In the genomic region with DNA sequence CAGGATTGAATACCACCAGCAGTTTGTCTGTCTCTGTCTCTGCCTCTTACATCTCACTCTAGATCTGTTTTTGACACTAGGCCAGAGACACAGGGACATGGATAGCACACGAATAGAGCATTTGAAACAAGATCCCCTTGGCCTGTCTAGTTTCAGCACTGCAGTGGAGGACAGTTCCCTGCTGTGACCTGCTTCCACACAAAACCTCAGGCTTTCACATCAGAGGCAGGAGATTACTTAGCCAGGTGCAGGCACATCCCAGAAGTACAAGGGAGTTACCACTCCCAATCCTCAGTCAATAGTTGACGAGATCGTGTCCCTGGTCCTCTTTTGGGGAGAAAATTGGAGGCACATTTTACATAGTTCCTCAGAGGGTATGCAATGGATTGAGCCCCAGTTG, we compare ENCODE assay signal across 8 cellular contexts. TPM values are rescaled to one million over a fixed set of nuclear protein-coding genes. Genes with fewer than 3 reads are reported as not detected.
A peak's percentile ranks its signal among the peaks of the same experiment; 100 is the strongest.
DNase-seq lines count a peak whose midpoint lies in the region; ATAC-seq, FAIRE-seq and TF ChIP-seq lines count a peak whose summit lies in the region.

No MANE protein-coding gene starts in this region.

- H3K4me1 Mint-ChIP-seq in astrocyte (ENCODE audit: low read depth, unreplicated experiment) = peaks cover 1% of the 10 kb centered on the region

- H3K9ac ChIP-seq in IMR-90 (ENCODE audit: low read depth, low read length) (no peak overlapping the region), astrocyte (ENCODE audit: low read length) (no peak overlapping the region), liver (ENCODE audit: low read depth in 1 of 2, low read length in 2 of 2) (no peak overlapping the region)

- no peak overlapping the region for H4K5ac ChIP-seq in IMR-90 (ENCODE audit: low read depth, low read length)

- H3K9me3 ChIP-seq in IMR-90 (ENCODE audit: control insufficient read depth, insufficient read depth, low read length) (no peaks in the 10 kb centered on the region), astrocyte (ENCODE audit: insufficient read depth, low read depth, low read length) (no peaks in the 10 kb centered on the region), liver (ENCODE audit: control insufficient read depth in 4 of 4, low read length in 3 of 4) (no peaks in the 10 kb centered on the region)

- no TSS peak for BruUV-seq in IMR-90 (replicated peaks; lab: Mats Ljungman, UMichigan)

- no peak overlapping the region for H2BK120ac ChIP-seq in IMR-90 (ENCODE audit: low read depth, low read length)

- DNase-seq in Caki2 (ENCODE audit: low read depth) (peak; percentile 10), IMR-90 (peak; percentile 40), astrocyte (ENCODE audit: low read depth) (peak; percentile 22), GM19240 (ENCODE audit: insufficient read length, low spot score) (no peak)
- no peak for DNase-seq in NK-92 treated with Interleukin-12 subunit alpha and Interleukin-12 subunit beta, amount 100 ng/mL, for 24 hours (lab: John Stamatoyannopoulos, UW)

- no peak overlapping the region for H3K23ac ChIP-seq in IMR-90 (ENCODE audit: low read depth, low read length)

- peak; percentile 59; the same call in 1 of the 2 replicates for ATAC-seq in IMR-90 (ENCODE audit: low read depth)
- no peak for ATAC-seq in GM18868 (IDR thresholded peaks at IDR 0.05; ENCODE audit: unreplicated experiment)
- no peak for ATAC-seq in HG02970 (IDR thresholded peaks at IDR 0.05; ENCODE audit: low FRiP score, unreplicated experiment)

- peak; percentile 73 for FAIRE-seq in astrocyte (lab: Jason Lieb, UNC)

- dilution Hi-C loops in IMR-90 (cut with HindIII; ENCODE audit: low sequenced_read_pairs, unreplicated experiment) = no loop called here

- no peak overlapping the region for H3K56ac ChIP-seq in IMR-90 (ENCODE audit: extremely low read depth, insufficient read depth, low read length)

- no peaks in the 10 kb centered on the region for H3K36me3 Mint-ChIP-seq in astrocyte (ENCODE audit: low read depth, unreplicated experiment)

- no peak overlapping the region for H3K4ac ChIP-seq in IMR-90 (ENCODE audit: low read depth, low read length)

- no peaks in the 10 kb centered on the region for H3K9me1 ChIP-seq in IMR-90 (ENCODE audit: insufficient read depth, low read length)

- no peaks in the 10 kb centered on the region for H3K79me2 ChIP-seq in astrocyte (ENCODE audit: insufficient read depth, low read length)

- WGBS in IMR-90 (ENCODE audit: extremely low coverage in 2 of 2, insufficient read length in 1 of 2), 2 experiments = no CpG with 5 or more reads among the region's 3 CpGs
- WGBS in liver = 25% methylated on average over 3 of the region's 3 CpGs

- H2BK5ac ChIP-seq in IMR-90 (ENCODE audit: low read depth, low read length, poor library complexity, severe bottlenecking) = no peak overlapping the region

- no peak overlapping the region for H3K27ac Mint-ChIP-seq in astrocyte (ENCODE audit: unreplicated experiment)

- H3K27ac ChIP-seq in IMR-90 (ENCODE audit: insufficient read depth, low read length) (no peak overlapping the region), astrocyte (ENCODE audit: low read depth, low read length) (no peak overlapping the region), liver (ENCODE audit: low read depth in 1 of 2, low read length in 2 of 2) (no peak overlapping the region)

- no peak overlapping the region for H2BK15ac ChIP-seq in IMR-90 (ENCODE audit: low read depth, low read length)

- CTCF ChIA-PET in IMR-90 (lab: Yijun Ruan, JAX) = no interaction called here

- H4K20me1 ChIP-seq in IMR-90 (ENCODE audit: insufficient read depth, low read length) (no peaks in the 10 kb centered on the region), astrocyte (ENCODE audit: insufficient read depth, low read length) (no peaks in the 10 kb centered on the region)

- H2AK5ac ChIP-seq in IMR-90 (ENCODE audit: low read depth, low read length) = no peak overlapping the region

- H3K27me3 ChIP-seq in IMR-90 (ENCODE audit: control insufficient read depth, insufficient read depth, low read length) (no peaks in the 10 kb centered on the region), astrocyte (ENCODE audit: insufficient read depth, low read length) (peaks cover 2% of the 10 kb centered on the region), liver (ENCODE audit: control insufficient read depth in 4 of 4, insufficient read depth in 4 of 4, low read length in 3 of 4) (peaks cover 0 to under 1% (median 0%) of the 10 kb centered on the region in 4 donors)

- peaks cover 20% of the 10 kb centered on the region for H3K27me3 Mint-ChIP-seq in astrocyte (ENCODE audit: low read depth, unreplicated experiment)

- H4K91ac ChIP-seq in IMR-90 (ENCODE audit: insufficient read depth, low read depth, low read length) = no peak overlapping the region

- H2AFZ ChIP-seq in IMR-90 (replicated peaks; ENCODE audit: low read length, poor library complexity) (no peak overlapping the region), astrocyte (ENCODE audit: low read depth, low read length) (no peak overlapping the region)

- H3K4me3 Mint-ChIP-seq in astrocyte (ENCODE audit: unreplicated experiment) = no peak overlapping the region

- no peak for TF ChIP-seq POLR2A in IMR-90 (IDR thresholded peaks at IDR 0.05; ENCODE audit: low read depth, low read length)

- intact Hi-C loops in IMR-90 (cut with micrococcal nuclease) = no loop called here

- POLR2A ChIA-PET in IMR-90 (lab: Charles Lee; ENCODE audit: unreplicated experiment) = no interaction called here

- H3K79me1 ChIP-seq in IMR-90 (ENCODE audit: low read depth in 1 of 2, low read length in 2 of 2) = no peaks in the 10 kb centered on the region

- H3K4me1 ChIP-seq in IMR-90 (ENCODE audit: control insufficient read depth, insufficient read depth, low read length) = no peaks in the 10 kb centered on the region
- H3K4me1 ChIP-seq in astrocyte (ENCODE audit: insufficient read depth, low read length) = no peaks in the 10 kb centered on the region
- no peaks in the 10 kb centered on the region for H3K4me1 ChIP-seq in liver (ENCODE audit: control insufficient read depth in 4 of 4, insufficient read depth in 4 of 4, low read length in 3 of 4)

- no peak for TF ChIP-seq CTCF in IMR-90 (conservative IDR thresholded peaks at IDR 0.05; ENCODE audit: low read depth, low read length)
- TF ChIP-seq CTCF in astrocyte (IDR thresholded peaks at IDR 0.05; ENCODE audit: insufficient read depth, low read depth, low read length) = no peak
- no peak for TF ChIP-seq CTCF in liver (IDR thresholded peaks at IDR 0.05; ENCODE audit: low read depth, low read length, missing input control)

- H3K18ac ChIP-seq in IMR-90 (ENCODE audit: low read depth, low read length) = no peak overlapping the region

- H3K4me2 ChIP-seq in IMR-90 (ENCODE audit: low read depth, low read length) (no peak overlapping the region), astrocyte (ENCODE audit: low read length) (no peak overlapping the region)

- no peaks in the 10 kb centered on the region for H3K36me3 ChIP-seq in IMR-90 (ENCODE audit: control insufficient read depth, insufficient read depth, low read length)
- H3K36me3 ChIP-seq in astrocyte (ENCODE audit: insufficient read depth, low read length) = no peaks in the 10 kb centered on the region
- no peaks in the 10 kb centered on the region for H3K36me3 ChIP-seq in liver (ENCODE audit: control insufficient read depth in 4 of 4, insufficient read depth in 3 of 4, low read depth in 1 of 4, low read length in 3 of 4)

- H2BK20ac ChIP-seq in IMR-90 (ENCODE audit: low read depth, low read length) = no peak overlapping the region

- in situ Hi-C loops in Caki2 (cut with HindIII; ENCODE audit: low pct_unique_long_range_greater_than_20kb, low sequenced_read_pairs) = no loop called here
- in situ Hi-C loops in IMR-90 (cut with MboI; ENCODE audit: low sequenced_read_pairs) = no loop called here

- H3K9me3 Mint-ChIP-seq in astrocyte (ENCODE audit: unreplicated experiment) = no peaks in the 10 kb centered on the region

- H4K8ac ChIP-seq in IMR-90 (ENCODE audit: low read depth in 2 of 2, low read length in 2 of 2) = no peak overlapping the region

- H3K14ac ChIP-seq in IMR-90 (replicated peaks; ENCODE audit: low read depth, low read length) = no peak overlapping the region

- no peak overlapping the region for H3K4me3 ChIP-seq in IMR-90 (ENCODE audit: insufficient read depth, low read depth, low read length)
- H3K4me3 ChIP-seq in astrocyte (ENCODE audit: insufficient read depth, low read depth, low read length) = no peak overlapping the region
- H3K4me3 ChIP-seq in liver (ENCODE audit: low read depth in 1 of 3, low read length in 3 of 3) = no peak overlapping the region

- no peak overlapping the region for H2AK9ac ChIP-seq in IMR-90 (replicated peaks; ENCODE audit: low read depth, low read length, poor library complexity)

- TF ChIP-seq RAD21 in IMR-90 (IDR thresholded peaks at IDR 0.05; ENCODE audit: low read length) (no peak), liver (IDR thresholded peaks at IDR 0.05) (no peak)

TF ChIP-seq in IMR-90, 13 proteins besides CTCF, POLR2A, EP300 and RAD21 (continues in another document):
- TF ChIP-seq MAZ (IDR thresholded peaks at IDR 0.05; ENCODE audit: borderline replicate concordance, low read depth, low read length) (no peak), MAFK (IDR thresholded peaks at IDR 0.05; ENCODE audit: low read depth, low read length) (no peak)
- TF ChIP-seq, protein P1, sequence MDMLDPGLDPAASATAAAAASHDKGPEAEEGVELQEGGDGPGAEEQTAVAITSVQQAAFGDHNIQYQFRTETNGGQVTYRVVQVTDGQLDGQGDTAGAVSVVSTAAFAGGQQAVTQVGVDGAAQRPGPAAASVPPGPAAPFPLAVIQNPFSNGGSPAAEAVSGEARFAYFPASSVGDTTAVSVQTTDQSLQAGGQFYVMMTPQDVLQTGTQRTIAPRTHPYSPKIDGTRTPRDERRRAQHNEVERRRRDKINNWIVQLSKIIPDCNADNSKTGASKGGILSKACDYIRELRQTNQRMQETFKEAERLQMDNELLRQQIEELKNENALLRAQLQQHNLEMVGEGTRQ (IDR thresholded peaks at IDR 0.05; ENCODE audit: low read depth, low read length) = no peak

TF ChIP-seq in liver, 16 proteins besides CTCF, POLR2A, EP300 and RAD21 (continues in another document):
- no peak for TF ChIP-seq JUND (IDR thresholded peaks at IDR 0.05)

RNA-seq across cellular contexts. Expression of gene CCK, which starts 34.0 kb away (rescaled TPM):
- not detected in 2 replicates for total RNA-seq in Caki2 (2014; rRNA removed; shearing (Covaris generic); ENCODE audit: low replicate concordance)
- total RNA-seq in IMR-90 (2012; rRNA removed) = not detected in 2 replicates
- polyA plus RNA-seq in IMR-90 (2012; rRNA removed) = 0.43 TPM in 2 replicates
- polyA plus RNA-seq in IMR-90 (2012; cell fraction: cytosol; rRNA removed) = 1.3 and 1.5 TPM in 2 replicates
- 0.66 and 0.78 TPM in 2 replicates for polyA plus RNA-seq in IMR-90 (2012; cell fraction: nucleus; rRNA removed; ENCODE audit: low replicate concordance)
- not detected in 2 replicates for total RNA-seq in astrocyte
- under 1 TPM in 1 of 2 donors, not detected in 1; 0.25 TPM for total RNA-seq in liver
- not detected for polyA plus RNA-seq in liver

Comparison
In these comparisons a context has a peak if more than half of its experiments do, and no peak if none do; other contexts are left out.
1. DNase-seq: peak in Caki2 (single experiment), IMR-90 (single experiment) and astrocyte (single experiment); none in NK-92 treated with Interleukin-12 subunit alpha and Interleukin-12 subunit beta, amount 100 ng/mL, for 24 hours (single experiment) and GM19240 (single experiment).